Comparison of ENCODE assay signal across 2 cellular contexts in genomic region chr3:11238057-11238456, GRCh38.
A peak's percentile ranks its signal among the peaks of the same experiment; 100 is the strongest.
TF ChIP-seq lines count a peak whose summit lies in the region.

No MANE protein-coding gene starts in this region.

TF ChIP-seq in IMR-90, 13 proteins besides CTCF, POLR2A, EP300 and RAD21:
- no peak for TF ChIP-seq MAZ (IDR thresholded peaks at IDR 0.05; ENCODE audit: borderline replicate concordance, low read depth, low read length)
- no peak for TF ChIP-seq ELK1 (IDR thresholded peaks at IDR 0.05; ENCODE audit: borderline replicate concordance, low read depth, low read length)
- TF ChIP-seq MAFK (IDR thresholded peaks at IDR 0.05; ENCODE audit: low read depth, low read length): peak; percentile 25; the same call in 1 of the 2 replicates
- no peak; the same call in 1 of the 2 replicates for TF ChIP-seq NFE2L2 (IDR thresholded peaks at IDR 0.05; ENCODE audit: low read depth, low read length)
- no peak for TF ChIP-seq BHLHE40 (IDR thresholded peaks at IDR 0.05; ENCODE audit: low read depth, low read length)
- TF ChIP-seq RFX5 (IDR thresholded peaks at IDR 0.05; ENCODE audit: low read depth, low read length): no peak
- no peak for TF ChIP-seq CHD1 (IDR thresholded peaks at IDR 0.05; ENCODE audit: low read depth, low read length)
- peak; percentile 86 for TF ChIP-seq FOS (IDR thresholded peaks at IDR 0.05; ENCODE audit: low read depth, low read length)
- TF ChIP-seq MXI1 (IDR thresholded peaks at IDR 0.05; ENCODE audit: borderline replicate concordance, low read depth, low read length): no peak
- TF ChIP-seq RCOR1 (IDR thresholded peaks at IDR 0.05; ENCODE audit: insufficient replicate concordance, low read length): no peak
- TF ChIP-seq CEBPB (IDR thresholded peaks at IDR 0.05; ENCODE audit: low read depth, low read length): peak; percentile 78
- TF ChIP-seq SMC3 (IDR thresholded peaks at IDR 0.05; ENCODE audit: low read depth, low read length): no peak
- TF ChIP-seq USF2 (IDR thresholded peaks at IDR 0.05; ENCODE audit: low read depth, low read length): no peak

TF ChIP-seq in GM23338, 12 proteins besides CTCF, POLR2A, EP300 and RAD21:
- TF ChIP-seq ZNF114 (CRISPR knock-in tag; IDR thresholded peaks at IDR 0.05): no peak
